12 cellular contexts compared by ENCODE assay signal in genomic region chr17:75133001-75133400, GRCh38. TPM values are rescaled to one million over a fixed set of nuclear protein-coding genes. Genes with fewer than 3 reads are reported as not detected.
DNase-seq lines count a peak whose midpoint lies in the region; ATAC-seq, FAIRE-seq and TF ChIP-seq lines count a peak whose summit lies in the region.
"Had no signal": no experiment of that assay in that cellular context is flagged by ENCODE, and none has a peak within 500 bp of the region (broad histone marks: within the 10 kb centered on the region; RNA-seq: fewer than 3 reads in every experiment).

No MANE protein-coding gene starts in this region.

- H3K4me3 ChIP-seq in NB4 (ENCODE audit: low read depth, low read length): no peak overlapping the region

- H3K27me3 Mint-ChIP-seq in activated CD4-positive, alpha-beta T cell treated with anti-CD3 and anti-CD28 coated beads, Interleukin-2, amount 10 ng/mL, durations not matched to agents 24 days and 14 days: no peaks in the 10 kb centered on the region
- H3K27me3 Mint-ChIP-seq in activated CD4-positive, alpha-beta T cell treated with anti-CD3 and anti-CD28 coated beads for 36 hours: no peaks in the 10 kb centered on the region
- no peaks in the 10 kb centered on the region for H3K27me3 Mint-ChIP-seq in naive thymus-derived CD8-positive, alpha-beta T cell

- intact Hi-C loops in activated CD4-positive, alpha-beta T cell treated with anti-CD3 and anti-CD28 coated beads, Interleukin-2, amount 10 ng/mL, durations not matched to agents 24 days and 14 days (cut with micrococcal nuclease): loop anchor here (5.0 kb wide), 1 partner anchor 49 kb away; the partner anchor contains the start of gene SUMO2
- intact Hi-C loops in activated CD4-positive, alpha-beta T cell treated with anti-CD3 and anti-CD28 coated beads for 36 hours (cut with DNase I, micrococcal nuclease): loop anchor here (5.0 kb wide), 2 partner anchors 66 to 171 kb away; no protein-coding TSS in a partner anchor

- no peak overlapping the region for H3K27ac Mint-ChIP-seq in activated CD4-positive, alpha-beta T cell treated with anti-CD3 and anti-CD28 coated beads, Interleukin-2, amount 10 ng/mL, durations not matched to agents 24 days and 14 days
- no peak overlapping the region for H3K27ac Mint-ChIP-seq in activated CD4-positive, alpha-beta T cell treated with anti-CD3 and anti-CD28 coated beads for 36 hours
- H3K27ac Mint-ChIP-seq in naive thymus-derived CD8-positive, alpha-beta T cell: peak overlapping the region in 4 of 10 donors; percentile 31 to 84 (median 52)

- peaks cover 28% of the 10 kb centered on the region for H3K36me3 Mint-ChIP-seq in activated CD4-positive, alpha-beta T cell treated with anti-CD3 and anti-CD28 coated beads, Interleukin-2, amount 10 ng/mL, durations not matched to agents 24 days and 14 days (ENCODE audit: low read depth)
- H3K36me3 Mint-ChIP-seq in activated CD4-positive, alpha-beta T cell treated with anti-CD3 and anti-CD28 coated beads for 36 hours (ENCODE audit: low read depth): peaks cover 27% of the 10 kb centered on the region
- peaks cover 0 to 3% (median 0%) of the 10 kb centered on the region in 3 donors for H3K36me3 Mint-ChIP-seq in naive thymus-derived CD8-positive, alpha-beta T cell

- POLR2A ChIA-PET in activated CD4-positive, alpha-beta T cell treated with anti-CD3 and anti-CD28 coated beads for 36 hours (lab: Charles Lee): interaction anchor here (0.7 kb wide), 1 partner anchor 29 kb away, joined by 3 read pairs; no protein-coding TSS in a partner anchor
- POLR2A ChIA-PET in naive thymus-derived CD8-positive, alpha-beta T cell (lab: Charles Lee): interaction anchor here (0.7 to 3.9 kb wide), 10 partner anchors 18 to 267 kb away, joined by 3 to 49 read pairs (median 6); partner anchors contain the start of genes JPT1 and SUMO2

- no peak for FAIRE-seq in H54 (lab: Jason Lieb, UNC)

- no peak for DNase-seq in activated CD4-positive, alpha-beta T cell treated with anti-CD3 and anti-CD28 coated beads, Interleukin-2, amount 10 ng/mL, durations not matched to agents 24 days and 14 days
- DNase-seq in activated CD4-positive, alpha-beta T cell treated with anti-CD3 and anti-CD28 coated beads for 36 hours: no peak
- DNase-seq in NB4 (ENCODE audit: low read depth) (peak; percentile 30), SW 1271 (lab: John Stamatoyannopoulos, UW) (no peak), H54 (ENCODE audit: insufficient read length, low spot score) (no peak)
- DNase-seq in naive thymus-derived CD8-positive, alpha-beta T cell: no peak
- DNase-seq: ACHN; activated CD8-positive, alpha-beta memory T cell treated with anti-CD3 and anti-CD28 coated beads, Interleukin-2, amount 50 U/mL, for 4 hours; effector CD4-positive, alpha-beta T cell; NCI-H146; NCI-H510A treated with DMSO at 0.1 percent for 48 hours; upper lobe of left lung had no signal

- no peaks in the 10 kb centered on the region for H3K9me3 Mint-ChIP-seq in activated CD4-positive, alpha-beta T cell treated with anti-CD3 and anti-CD28 coated beads, Interleukin-2, amount 10 ng/mL, durations not matched to agents 24 days and 14 days
- H3K9me3 Mint-ChIP-seq in activated CD4-positive, alpha-beta T cell treated with anti-CD3 and anti-CD28 coated beads for 36 hours (ENCODE audit: low read depth): no peaks in the 10 kb centered on the region
- H3K9me3 Mint-ChIP-seq in naive thymus-derived CD8-positive, alpha-beta T cell: no peaks in the 10 kb centered on the region

- TF ChIP-seq POLR2A in NB4 (IDR thresholded peaks at IDR 0.05; ENCODE audit: extremely low read depth, insufficient read length) (no peak), H54 (IDR thresholded peaks at IDR 0.05; ENCODE audit: low read depth, low read length) (no peak)

- CTCF ChIA-PET in activated CD4-positive, alpha-beta T cell treated with anti-CD3 and anti-CD28 coated beads for 36 hours (lab: Charles Lee): interaction anchor here (0.6 to 7.0 kb wide), 8 partner anchors 17 to 173 kb away, joined by 3 to 72 read pairs (median 4); no protein-coding TSS in a partner anchor

- no peak for TF ChIP-seq CTCF in NB4 (IDR thresholded peaks at IDR 0.05; ENCODE audit: low read depth, low read length)

- peaks cover 19% of the 10 kb centered on the region for H3K4me1 Mint-ChIP-seq in activated CD4-positive, alpha-beta T cell treated with anti-CD3 and anti-CD28 coated beads, Interleukin-2, amount 10 ng/mL, durations not matched to agents 24 days and 14 days
- peaks cover 11% of the 10 kb centered on the region for H3K4me1 Mint-ChIP-seq in activated CD4-positive, alpha-beta T cell treated with anti-CD3 and anti-CD28 coated beads for 36 hours
- H3K4me1 Mint-ChIP-seq in naive thymus-derived CD8-positive, alpha-beta T cell: peaks cover 6 to 14% (median 11%) of the 10 kb centered on the region in 4 donors

- H3K4me3 Mint-ChIP-seq in activated CD4-positive, alpha-beta T cell treated with anti-CD3 and anti-CD28 coated beads, Interleukin-2, amount 10 ng/mL, durations not matched to agents 24 days and 14 days: peak overlapping the region; percentile 21
- no peak overlapping the region for H3K4me3 Mint-ChIP-seq in activated CD4-positive, alpha-beta T cell treated with anti-CD3 and anti-CD28 coated beads for 36 hours
- peak overlapping the region in 7 of 10 donors; percentile 16 to 66 (median 32) for H3K4me3 Mint-ChIP-seq in naive thymus-derived CD8-positive, alpha-beta T cell

- no peak for ATAC-seq in activated CD4-positive, alpha-beta T cell treated with anti-CD3 and anti-CD28 coated beads for 36 hours
- no peak for ATAC-seq in naive thymus-derived CD8-positive, alpha-beta T cell

RNA-seq across cellular contexts. Expression of gene NT5C, which starts 1.5 kb away (rescaled TPM):
- total RNA-seq in activated CD4-positive, alpha-beta T cell treated with anti-CD3 and anti-CD28 coated beads, Interleukin-2, amount 10 ng/mL, durations not matched to agents 24 days and 14 days: 76.5 and 84.7 TPM in 2 replicates
- 10 to 100 TPM; 51.7 to 61.5 TPM for total RNA-seq in activated CD4-positive, alpha-beta T cell treated with anti-CD3 and anti-CD28 coated beads for 36 hours
- 10 to 100 TPM; 52.8 to 66.6 TPM for total RNA-seq in naive thymus-derived CD8-positive, alpha-beta T cell
- polyA plus RNA-seq in naive thymus-derived CD8-positive, alpha-beta T cell: 10 to 100 TPM; 46.0 to 53.6 (median 50.6) TPM

RNA-seq across cellular contexts. Expression of gene JPT1, which starts 21.3 kb away (rescaled TPM):
- 271 and 292 TPM in 2 replicates for total RNA-seq in activated CD4-positive, alpha-beta T cell treated with anti-CD3 and anti-CD28 coated beads, Interleukin-2, amount 10 ng/mL, durations not matched to agents 24 days and 14 days
- 100 to 1,000 TPM; 234 to 238 TPM for total RNA-seq in activated CD4-positive, alpha-beta T cell treated with anti-CD3 and anti-CD28 coated beads for 36 hours
- total RNA-seq in naive thymus-derived CD8-positive, alpha-beta T cell: 10 to 100 TPM; 25.6 to 27.0 TPM
- polyA plus RNA-seq in naive thymus-derived CD8-positive, alpha-beta T cell: 10 to 100 TPM; 68.6 to 76.6 (median 70.7) TPM

RNA-seq across cellular contexts. Expression of gene ARMC7, which starts 23.2 kb away (rescaled TPM):
- total RNA-seq in activated CD4-positive, alpha-beta T cell treated with anti-CD3 and anti-CD28 coated beads, Interleukin-2, amount 10 ng/mL, durations not matched to agents 24 days and 14 days: 11.2 and 12.0 TPM in 2 replicates
- total RNA-seq in activated CD4-positive, alpha-beta T cell treated with anti-CD3 and anti-CD28 coated beads for 36 hours: 1 to 10 TPM; 6.7 to 7.7 TPM
- 10 to 100 TPM; 15.6 to 16.7 TPM for total RNA-seq in naive thymus-derived CD8-positive, alpha-beta T cell
- polyA plus RNA-seq in naive thymus-derived CD8-positive, alpha-beta T cell: 1 to 10 TPM; 2.7 to 3.3 (median 2.9) TPM

RNA-seq across cellular contexts. Expression of gene SLC16A5, which starts 45.2 kb away (rescaled TPM):
- 6.8 and 7.2 TPM in 2 replicates for total RNA-seq in activated CD4-positive, alpha-beta T cell treated with anti-CD3 and anti-CD28 coated beads, Interleukin-2, amount 10 ng/mL, durations not matched to agents 24 days and 14 days
- total RNA-seq in activated CD4-positive, alpha-beta T cell treated with anti-CD3 and anti-CD28 coated beads for 36 hours: 1 to 10 TPM; 6.0 to 6.5 TPM
- 10 to 100 TPM; 14.2 to 14.8 TPM for total RNA-seq in naive thymus-derived CD8-positive, alpha-beta T cell
- 1 to 10 TPM; 1.4 to 4.1 (median 3.1) TPM for polyA plus RNA-seq in naive thymus-derived CD8-positive, alpha-beta T cell

RNA-seq across cellular contexts. Expression of gene SUMO2, which starts 49.8 kb away (rescaled TPM):
- total RNA-seq in activated CD4-positive, alpha-beta T cell treated with anti-CD3 and anti-CD28 coated beads, Interleukin-2, amount 10 ng/mL, durations not matched to agents 24 days and 14 days: 658 and 659 TPM in 2 replicates
- 100 to 1,000 TPM; 594 to 727 TPM for total RNA-seq in activated CD4-positive, alpha-beta T cell treated with anti-CD3 and anti-CD28 coated beads for 36 hours
- 100 to 1,000 TPM; 250 to 255 TPM for total RNA-seq in naive thymus-derived CD8-positive, alpha-beta T cell
- 100 to 1,000 TPM; 293 to 381 (median 325) TPM for polyA plus RNA-seq in naive thymus-derived CD8-positive, alpha-beta T cell
